Comparison of ENCODE assay signal across 1 cellular context in genomic region chr19:1000095-1000494, GRCh38.
A peak's percentile ranks its signal among the peaks of the same experiment; 100 is the strongest.
TF ChIP-seq lines count a peak whose summit lies in the region.

GRIN3B (plus strand) TSS chr19:1000419; CDS start chr19:1000438, 19 bp downstream.

TF ChIP-seq in HepG2, 621 proteins besides CTCF, POLR2A, EP300 and RAD21 (continued from another document and continues in another):
- peak; percentile 36; the same call in 1 of the 2 replicates for TF ChIP-seq ZNF800 (CRISPR knock-in tag; IDR thresholded peaks at IDR 0.05)
- no peak for TF ChIP-seq ZNF7 (CRISPR knock-in tag; IDR thresholded peaks at IDR 0.05)
- TF ChIP-seq TFAP4 (IDR thresholded peaks at IDR 0.05; ENCODE audit: borderline replicate concordance, low read depth): 0 out of 2 replicates have a peak, but pooled peaks have one; percentile 10
- TF ChIP-seq PHF21A (CRISPR knock-in tag; IDR thresholded peaks at IDR 0.05): 0 out of 2 replicates have a peak, but pooled peaks have one; percentile 34
- no peak for TF ChIP-seq HDAC6 (IDR thresholded peaks at IDR 0.05; ENCODE audit: low read depth, low read length)
- no peak for TF ChIP-seq HMGXB3 (CRISPR knock-in tag; IDR thresholded peaks at IDR 0.05; ENCODE audit: borderline replicate concordance)
- TF ChIP-seq ZNF276 (CRISPR knock-in tag; IDR thresholded peaks at IDR 0.05; ENCODE audit: low read depth): no peak
- no peak for TF ChIP-seq KDM5B (CRISPR knock-in tag; IDR thresholded peaks at IDR 0.05; ENCODE audit: borderline replicate concordance)
- peak; percentile 45; the same call in 1 of the 2 replicates for TF ChIP-seq KDM2A (CRISPR knock-in tag; IDR thresholded peaks at IDR 0.05; ENCODE audit: borderline replicate concordance, low read depth)
- TF ChIP-seq ZNF574 (CRISPR knock-in tag; IDR thresholded peaks at IDR 0.05): 0 out of 2 replicates have a peak, but pooled peaks have one; percentile 14
- no peak for TF ChIP-seq ZNF275 (CRISPR knock-in tag; IDR thresholded peaks at IDR 0.05; ENCODE audit: borderline replicate concordance)
- no peak for TF ChIP-seq CREBL2 (CRISPR knock-in tag; IDR thresholded peaks at IDR 0.05; ENCODE audit: borderline replicate concordance)
- TF ChIP-seq ZIK1 (CRISPR knock-in tag; IDR thresholded peaks at IDR 0.05; ENCODE audit: borderline replicate concordance, low read depth): no peak
- TF ChIP-seq ZFP91 (CRISPR knock-in tag; IDR thresholded peaks at IDR 0.05; ENCODE audit: borderline replicate concordance): no peak
- TF ChIP-seq ZNF670 (CRISPR knock-in tag; IDR thresholded peaks at IDR 0.05; ENCODE audit: borderline replicate concordance): no peak
- no peak for TF ChIP-seq TIGD3 (CRISPR knock-in tag; IDR thresholded peaks at IDR 0.05; ENCODE audit: borderline replicate concordance)
- no peak for TF ChIP-seq ZBTB14 (CRISPR knock-in tag; IDR thresholded peaks at IDR 0.05)
- no peak for TF ChIP-seq ATF2 (CRISPR knock-in tag; IDR thresholded peaks at IDR 0.05)
- no peak for TF ChIP-seq GPN1 (CRISPR knock-in tag; IDR thresholded peaks at IDR 0.05; ENCODE audit: borderline replicate concordance)
- peak; percentile 58; the same call in 1 of the 2 replicates for TF ChIP-seq UBTF (CRISPR knock-in tag; IDR thresholded peaks at IDR 0.05)
- no peak for TF ChIP-seq FOSL2 (CRISPR knock-in tag; IDR thresholded peaks at IDR 0.05)
- no peak for TF ChIP-seq ZNF83 (CRISPR knock-in tag; IDR thresholded peaks at IDR 0.05; ENCODE audit: borderline replicate concordance)
